ENCODE assay signal across 8 cellular contexts in the genomic region with DNA sequence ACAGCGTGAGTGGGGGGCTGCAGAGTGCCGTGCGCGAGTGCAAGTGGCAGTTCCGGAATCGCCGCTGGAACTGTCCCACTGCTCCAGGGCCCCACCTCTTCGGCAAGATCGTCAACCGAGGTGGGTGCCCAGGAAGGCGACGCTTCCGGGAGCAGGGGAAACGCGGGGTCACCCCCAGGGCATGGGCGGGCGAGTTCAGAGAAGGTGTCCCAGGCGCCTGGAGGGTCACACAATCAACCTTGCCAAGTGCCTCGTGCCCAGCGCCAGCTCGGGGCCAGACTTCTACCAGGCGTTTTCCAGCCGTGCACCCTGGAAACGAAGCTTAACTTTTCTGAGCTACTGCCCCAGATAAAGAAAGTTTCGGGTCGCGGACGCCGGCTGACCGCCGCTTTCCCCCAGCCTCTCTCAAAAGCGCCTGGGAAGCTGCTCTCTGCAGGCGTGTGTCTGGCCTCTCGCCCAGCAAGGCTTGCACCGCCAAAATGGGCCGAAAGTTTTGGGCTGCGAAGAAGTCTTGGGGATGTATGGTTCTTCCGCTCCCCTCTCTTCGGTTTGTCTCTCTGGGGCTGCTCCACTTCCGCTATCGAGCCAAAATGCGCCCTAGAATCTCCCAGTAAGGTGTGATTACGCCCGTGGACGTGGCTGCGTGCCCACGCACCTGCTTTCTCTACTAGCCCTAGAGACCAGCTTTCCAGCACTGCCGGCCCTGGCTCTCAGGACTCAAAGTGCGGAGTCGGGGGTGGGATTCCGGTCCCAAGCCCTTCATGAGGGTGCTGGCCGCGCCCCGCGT.
DNase-seq lines count a peak whose midpoint lies in the region; ATAC-seq and TF ChIP-seq lines count a peak whose summit lies in the region.

No MANE protein-coding gene starts in this region.

- peak overlapping the region; percentile 56 for H3K4me3 ChIP-seq in OCI-LY3 (ENCODE audit: low read length)
- peak overlapping the region; percentile 59 for H3K4me3 ChIP-seq in coronary artery

- DNase-seq in CD1c-positive myeloid dendritic cell (ENCODE audit: extremely low spot score) (peak; percentile 39), coronary artery (ENCODE audit: low spot score) (no peak), nephron progenitor cell (no peak), GM03348 (ENCODE audit: low spot score) (no peak), AG08396 (ENCODE audit: low spot score) (no peak)

- no peak for ATAC-seq in HG02759 (IDR thresholded peaks at IDR 0.05; ENCODE audit: unreplicated experiment)
- ATAC-seq in HG03108 (IDR thresholded peaks at IDR 0.05; ENCODE audit: unreplicated experiment) = no peak

- TF ChIP-seq CTCF in OCI-LY3 (IDR thresholded peaks at IDR 0.05; ENCODE audit: low read depth, low read length) (no peak), coronary artery (IDR thresholded peaks at IDR 0.05) (no peak), nephron progenitor cell (IDR thresholded peaks at IDR 0.05) (no peak)

- H3K4me3 Mint-ChIP-seq in nephron progenitor cell = peak overlapping the region; percentile 75

- no peaks in the 10 kb centered on the region for H3K79me2 ChIP-seq in OCI-LY3 (ENCODE audit: low read length)

- H3K27me3 Mint-ChIP-seq in nephron progenitor cell (ENCODE audit: low read depth, poor library complexity) = peaks cover 100% of the 10 kb centered on the region

- H2AFZ ChIP-seq in OCI-LY3 (ENCODE audit: low read depth, low read length) = peak overlapping the region; percentile 20; the same call in 1 of the 2 replicates

- H3K36me3 ChIP-seq in OCI-LY3 (replicated peaks; ENCODE audit: low read depth, low read length) = no peaks in the 10 kb centered on the region

- H3K9me3 Mint-ChIP-seq in nephron progenitor cell = peaks cover 7% of the 10 kb centered on the region

- peak overlapping the region; percentile 50 for H3K4me2 ChIP-seq in OCI-LY3 (ENCODE audit: low read length)

- H4K20me1 ChIP-seq in OCI-LY3 (ENCODE audit: insufficient read depth, low read length) = no peaks in the 10 kb centered on the region

- no peak overlapping the region for H3K9ac ChIP-seq in OCI-LY3 (ENCODE audit: low read length)

- peaks cover 29% of the 10 kb centered on the region for H3K27me3 ChIP-seq in OCI-LY3 (ENCODE audit: low read depth, low read length)

- H3K36me3 Mint-ChIP-seq in nephron progenitor cell (ENCODE audit: low read depth) = no peaks in the 10 kb centered on the region

- H3K9me3 ChIP-seq in OCI-LY3 (ENCODE audit: insufficient read depth, low read length) = no peaks in the 10 kb centered on the region

- no peaks in the 10 kb centered on the region for H3K4me1 ChIP-seq in OCI-LY3 (ENCODE audit: low read length)

- H3K27ac Mint-ChIP-seq in nephron progenitor cell = no peak overlapping the region

- peaks cover 55% of the 10 kb centered on the region for H3K4me1 Mint-ChIP-seq in nephron progenitor cell

- H3K27ac ChIP-seq in OCI-LY3 (ENCODE audit: low read length) = no peak overlapping the region
- H3K27ac ChIP-seq in coronary artery = no peak overlapping the region
